28 cellular contexts compared by ENCODE assay signal in genomic region chr2:136257893-136258292, GRCh38.
DNase-seq lines count a peak whose midpoint lies in the region; ATAC-seq, FAIRE-seq and TF ChIP-seq lines count a peak whose summit lies in the region.
"Had no signal": no experiment of that assay in that cellular context is flagged by ENCODE, and none has a peak within 500 bp of the region (broad histone marks: within the 10 kb centered on the region; RNA-seq: fewer than 3 reads in every experiment).

No MANE protein-coding gene starts in this region.

- H3K79me2 ChIP-seq in astrocyte (ENCODE audit: insufficient read depth, low read length), result no peaks in the 10 kb centered on the region

- H3K4me3 Mint-ChIP-seq in IgD-negative memory B cell, result no peak overlapping the region
- peak overlapping the region; percentile 42 for H3K4me3 Mint-ChIP-seq in astrocyte (ENCODE audit: unreplicated experiment)
- no peak overlapping the region for H3K4me3 Mint-ChIP-seq in naive B cell
- H3K4me3 Mint-ChIP-seq: CD8-positive, alpha-beta memory T cell had no signal

- no peaks in the 10 kb centered on the region for H3K9me3 Mint-ChIP-seq in IgD-negative memory B cell
- peaks cover 3% of the 10 kb centered on the region for H3K9me3 Mint-ChIP-seq in astrocyte (ENCODE audit: unreplicated experiment)
- H3K9me3 Mint-ChIP-seq in naive B cell, result no peaks in the 10 kb centered on the region
- H3K9me3 Mint-ChIP-seq: CD8-positive, alpha-beta memory T cell had no signal

- H3K4me2 ChIP-seq in astrocyte (ENCODE audit: low read length), result no peak overlapping the region
- H3K4me2 ChIP-seq: A549, PC-9 had no signal

- no peaks in the 10 kb centered on the region for H3K9me3 ChIP-seq in astrocyte (ENCODE audit: insufficient read depth, low read depth, low read length)
- H3K9me3 ChIP-seq: A549 had no signal

- no peaks in the 10 kb centered on the region for H4K20me1 ChIP-seq in astrocyte (ENCODE audit: insufficient read depth, low read length)

- no peak overlapping the region for H2AFZ ChIP-seq in astrocyte (ENCODE audit: low read depth, low read length)
- H2AFZ ChIP-seq: PC-9 had no signal

- no peak overlapping the region for H3K9ac ChIP-seq in astrocyte (ENCODE audit: low read length)

- no peaks in the 10 kb centered on the region for H3K4me1 ChIP-seq in astrocyte (ENCODE audit: insufficient read depth, low read length)
- H3K4me1 ChIP-seq: A549 had no signal

- H3K36me3 Mint-ChIP-seq in IgD-negative memory B cell, result no peaks in the 10 kb centered on the region
- no peaks in the 10 kb centered on the region for H3K36me3 Mint-ChIP-seq in astrocyte (ENCODE audit: low read depth, unreplicated experiment)
- no peaks in the 10 kb centered on the region for H3K36me3 Mint-ChIP-seq in naive B cell
- H3K36me3 Mint-ChIP-seq: CD8-positive, alpha-beta memory T cell had no signal

- peak overlapping the region in 2 of 3 donors; percentile 10 to 94 for H3K27ac Mint-ChIP-seq in IgD-negative memory B cell
- no peak overlapping the region for H3K27ac Mint-ChIP-seq in astrocyte (ENCODE audit: unreplicated experiment)
- H3K27ac Mint-ChIP-seq in naive B cell, result peak overlapping the region in 5 of 6 donors; percentile 6 to 98 (median 85)

- DNase-seq in astrocyte (ENCODE audit: low read depth), result no peak
- DNase-seq in naive B cell, result no peak
- no peak for DNase-seq in posterior cingulate gyrus
- DNase-seq in NCI-H774 (lab: John Stamatoyannopoulos, UW), result no peak
- no peak for DNase-seq in NCI-H524 (lab: John Stamatoyannopoulos, UW)
- no peak for DNase-seq in NCI-H2196 treated with DMSO at 0.1 percent for 48 hours (lab: John Stamatoyannopoulos, UW; ENCODE audit: unreplicated experiment)
- DNase-seq: AML-193; C1 segment of cervical spinal cord; CD8-positive, alpha-beta memory T cell; DMS 273 treated with DMSO at 0.1 percent for 48 hours; DMS79; EL; GDM1; NCI-H1048; NCI-H1417; NCI-H1694 treated with DMSO at 0.1 percent for 48 hours; NCI-H2081; NCI-H2171; NCI-H345; NCI-H510A treated with DMSO at 0.1 percent for 48 hours; NCI-H82; PC-9; SW 1271 had no signal

- H3K27me3 Mint-ChIP-seq in IgD-negative memory B cell, result no peaks in the 10 kb centered on the region
- H3K27me3 Mint-ChIP-seq in astrocyte (ENCODE audit: low read depth, unreplicated experiment), result peaks cover 13% of the 10 kb centered on the region
- no peaks in the 10 kb centered on the region for H3K27me3 Mint-ChIP-seq in naive B cell
- H3K27me3 Mint-ChIP-seq: CD8-positive, alpha-beta memory T cell had no signal

- intact Hi-C loops in posterior cingulate gyrus (cut with DNase I), result no loop called here

- FAIRE-seq in astrocyte (lab: Jason Lieb, UNC), result no peak
- FAIRE-seq: A549, GM12878 had no signal

- no peak overlapping the region for H3K4me3 ChIP-seq in astrocyte (ENCODE audit: insufficient read depth, low read depth, low read length)
- H3K4me3 ChIP-seq: A549, GM12878, PC-9 had no signal

- H3K4me1 Mint-ChIP-seq in IgD-negative memory B cell, result peaks cover 44 to 62% (median 46%) of the 10 kb centered on the region in 3 donors
- H3K4me1 Mint-ChIP-seq in astrocyte (ENCODE audit: low read depth, unreplicated experiment), result peaks cover 4% of the 10 kb centered on the region
- peaks cover 49 to 77% (median 62%) of the 10 kb centered on the region in 3 donors for H3K4me1 Mint-ChIP-seq in naive B cell

- H3K36me3 ChIP-seq in astrocyte (ENCODE audit: insufficient read depth, low read length), result no peaks in the 10 kb centered on the region

- no peak overlapping the region for H3K27ac ChIP-seq in astrocyte (ENCODE audit: low read depth, low read length)
- H3K27ac ChIP-seq: A549, PC-9 had no signal

- ATAC-seq in naive B cell (ENCODE audit: low read depth in 2 of 2), result no peak
- ATAC-seq: A549, GM12878, HCT116, Right ventricle myocardium inferior had no signal

- H3K27me3 ChIP-seq in astrocyte (ENCODE audit: insufficient read depth, low read length), result peaks cover 2% of the 10 kb centered on the region

- no peak for TF ChIP-seq CTCF in astrocyte (IDR thresholded peaks at IDR 0.05; ENCODE audit: insufficient read depth, low read depth, low read length)
